ENCODE assay signal across 9 cellular contexts in genomic region chr15:75705375-75705774, GRCh38. TPM values are rescaled to one million over a fixed set of nuclear protein-coding genes. Genes with fewer than 3 reads are reported as not detected.
A peak's percentile ranks its signal among the peaks of the same experiment; 100 is the strongest.
DNase-seq lines count a peak whose midpoint lies in the region; ATAC-seq, FAIRE-seq and TF ChIP-seq lines count a peak whose summit lies in the region.
"Not testable (repeated sequence)": the region's sequence is repeated elsewhere in the genome, so short reads cannot be mapped to it uniquely, and the experiment has no call there.
"Had no signal": no experiment of that assay in that cellular context is flagged by ENCODE, and none has a peak within 500 bp of the region (broad histone marks: within the 10 kb centered on the region; RNA-seq: fewer than 3 reads in every experiment).

No MANE protein-coding gene starts in this region.

- H2BK5ac ChIP-seq in IMR-90 (ENCODE audit: low read depth, low read length, poor library complexity, severe bottlenecking); neuronal stem cell (ENCODE audit: low read length): not testable (repeated sequence)

- not testable (repeated sequence) for H3K9me3 Mint-ChIP-seq in chondrocyte (ENCODE audit: low read depth)

- H3K4me1 ChIP-seq in IMR-90 (ENCODE audit: control insufficient read depth, insufficient read depth, low read length) (peaks cover 13% of the 10 kb centered on the region), gastroesophageal sphincter (peaks cover 14 to 79% (median 48%) of the 10 kb centered on the region in 3 donors), skeletal muscle tissue (ENCODE audit: control insufficient read depth in 3 of 3, insufficient read depth in 3 of 3, low read length in 3 of 3) (peaks cover 29 to 74% (median 46%) of the 10 kb centered on the region in 3 donors), thoracic aorta (ENCODE audit: control insufficient read depth in 1 of 2, low read depth in 2 of 2) (peaks cover 58 to 79% of the 10 kb centered on the region in 2 donors), vagina (peaks cover 67% of the 10 kb centered on the region)
- H3K4me1 ChIP-seq in HepG2 (ENCODE audit: insufficient read depth, low read length); neuronal stem cell (ENCODE audit: control insufficient read depth in 2 of 2, insufficient read depth in 1 of 2, low read depth in 1 of 2, low read length in 2 of 2): not testable (repeated sequence)

- H2AFZ ChIP-seq in IMR-90 (replicated peaks; ENCODE audit: low read length, poor library complexity); HepG2 (ENCODE audit: low read length): not testable (repeated sequence)
- H2AFZ ChIP-seq in neuronal stem cell (ENCODE audit: low read length), result peak overlapping the region; percentile 83

- peaks cover 23% of the 10 kb centered on the region for H3K36me3 Mint-ChIP-seq in chondrocyte (ENCODE audit: low read depth)

- H4K5ac ChIP-seq in IMR-90 (ENCODE audit: low read depth, low read length), result not testable (repeated sequence)

- H3K79me1 ChIP-seq in IMR-90 (ENCODE audit: low read depth in 1 of 2, low read length in 2 of 2), result peaks cover 9 to 52% of the 10 kb centered on the region in 2 experiments
- not testable (repeated sequence) for H3K79me1 ChIP-seq in neuronal stem cell (ENCODE audit: low read depth, low read length)

- H3K14ac ChIP-seq in IMR-90 (replicated peaks; ENCODE audit: low read depth, low read length); neuronal stem cell (ENCODE audit: low read length): not testable (repeated sequence)

- H4K91ac ChIP-seq in IMR-90 (ENCODE audit: insufficient read depth, low read depth, low read length); neuronal stem cell (ENCODE audit: low read depth, low read length, poor library complexity): not testable (repeated sequence)

- not testable (repeated sequence) for H2AK9ac ChIP-seq in IMR-90 (replicated peaks; ENCODE audit: low read depth, low read length, poor library complexity)

- H2BK20ac ChIP-seq in IMR-90 (ENCODE audit: low read depth, low read length), result not testable (repeated sequence)

- peaks cover 16% of the 10 kb centered on the region for H4K20me1 ChIP-seq in IMR-90 (ENCODE audit: insufficient read depth, low read length)
- not testable (repeated sequence) for H4K20me1 ChIP-seq in HepG2 (ENCODE audit: insufficient read depth, low read length)

- not testable (repeated sequence) for H2BK12ac ChIP-seq in neuronal stem cell (ENCODE audit: low read length)

- H3K4me1 Mint-ChIP-seq in chondrocyte (ENCODE audit: low read depth), result peaks cover 81% of the 10 kb centered on the region

- intact Hi-C loops in IMR-90 (cut with micrococcal nuclease); HepG2 (cut with micrococcal nuclease; ENCODE audit: unreplicated experiment); vagina (cut with DNase I): not testable (repeated sequence)

- H2AK5ac ChIP-seq in IMR-90 (ENCODE audit: low read depth, low read length), result 0 out of 2 replicates have a peak overlapping the region, but pooled peaks have one; percentile 88
- H2AK5ac ChIP-seq in neuronal stem cell (ENCODE audit: low read depth, low read length), result not testable (repeated sequence)

- not testable (repeated sequence) for H4K8ac ChIP-seq in IMR-90 (ENCODE audit: low read depth in 2 of 2, low read length in 2 of 2)
- peak overlapping the region; percentile 20 for H4K8ac ChIP-seq in neuronal stem cell (ENCODE audit: low read depth, low read length)

- not testable (repeated sequence) for H2BK120ac ChIP-seq in IMR-90 (ENCODE audit: low read depth, low read length); neuronal stem cell (ENCODE audit: low read depth, low read length)

- TF ChIP-seq EP300 in gastroesophageal sphincter (IDR thresholded peaks at IDR 0.05); HepG2 (IDR thresholded peaks at IDR 0.05; ENCODE audit: low read depth in 2 of 2, low read length in 2 of 2); HepG2 (CRISPR knock-in tag; IDR thresholded peaks at IDR 0.05; ENCODE audit: borderline replicate concordance): not testable (repeated sequence)

- H3K18ac ChIP-seq in IMR-90 (ENCODE audit: low read depth, low read length); neuronal stem cell (ENCODE audit: low read length): not testable (repeated sequence)

- dilution Hi-C loops in IMR-90 (cut with HindIII; ENCODE audit: low sequenced_read_pairs, unreplicated experiment), result not testable (repeated sequence)

- BruUV-seq in IMR-90 (replicated peaks; lab: Mats Ljungman, UMichigan); HepG2 (replicated peaks; lab: Mats Ljungman, UMichigan): not testable (repeated sequence)

- DNase-seq in IMR-90; chondrocyte (ENCODE audit: low spot score); HepG2 (ENCODE audit: low spot score); neuronal stem cell (ENCODE audit: low spot score); thoracic aorta (ENCODE audit: low spot score); vagina (ENCODE audit: extremely low spot score in 2 of 2): not testable (repeated sequence)

- POLR2A ChIA-PET in IMR-90 (lab: Charles Lee; ENCODE audit: unreplicated experiment); HepG2 (lab: Yijun Ruan, JAX): not testable (repeated sequence)

- peak overlapping the region; percentile 94 for H3K27ac Mint-ChIP-seq in chondrocyte (ENCODE audit: unreplicated experiment)

- H3K4me2 ChIP-seq in IMR-90 (ENCODE audit: low read depth, low read length); HepG2 (ENCODE audit: low read depth, low read length); neuronal stem cell (ENCODE audit: insufficient read depth, low read length, poor library complexity, severe bottlenecking): not testable (repeated sequence)

- H3K9ac ChIP-seq in IMR-90 (ENCODE audit: low read depth, low read length); HepG2 (ENCODE audit: insufficient read depth, low read depth, low read length); neuronal stem cell (ENCODE audit: low read depth, low read length, poor library complexity): not testable (repeated sequence)
- H3K9ac ChIP-seq in skeletal muscle tissue (ENCODE audit: low read depth in 1 of 3, low read length in 3 of 3), result peak overlapping the region in 1 of 3 donors; percentile 54

- not testable (repeated sequence) for H3K79me2 ChIP-seq in HepG2 (ENCODE audit: insufficient read depth, low read length)

- not testable (repeated sequence) for FAIRE-seq in HepG2 (lab: Jason Lieb, UNC)

- CTCF ChIA-PET in IMR-90 (lab: Yijun Ruan, JAX); HepG2 (lab: Yijun Ruan, JAX; ENCODE audit: low intra/inter-chr PET ratio, low total read pairs): not testable (repeated sequence)

- H3K9me3 ChIP-seq in IMR-90 (ENCODE audit: control insufficient read depth, insufficient read depth, low read length); gastroesophageal sphincter; HepG2 (ENCODE audit: low read length); neuronal stem cell (replicated peaks in 1 of 2; ENCODE audit: control insufficient read depth in 2 of 2, insufficient read depth in 1 of 2, low read depth in 1 of 2, low read length in 2 of 2); skeletal muscle tissue (ENCODE audit: control insufficient read depth in 3 of 3, low read length in 3 of 3); thoracic aorta; vagina: not testable (repeated sequence)

- H3K56ac ChIP-seq in IMR-90 (ENCODE audit: extremely low read depth, insufficient read depth, low read length), result not testable (repeated sequence)

- H3K9me1 ChIP-seq in IMR-90 (ENCODE audit: insufficient read depth, low read length), result not testable (repeated sequence)

- not testable (repeated sequence) for H3K23ac ChIP-seq in IMR-90 (ENCODE audit: low read depth, low read length); neuronal stem cell (ENCODE audit: low read depth, low read length, poor library complexity)

- TF ChIP-seq RAD21 in IMR-90 (IDR thresholded peaks at IDR 0.05; ENCODE audit: low read length); HepG2 (CRISPR knock-in tag; IDR thresholded peaks at IDR 0.05): not testable (repeated sequence)

- H3K27ac ChIP-seq in IMR-90 (ENCODE audit: insufficient read depth, low read length); HepG2 (ENCODE audit: extremely low read length, insufficient read depth, low read length); neuronal stem cell (replicated peaks; ENCODE audit: low read length): not testable (repeated sequence)
- peak overlapping the region; percentile 79 to 93 (median 88) for H3K27ac ChIP-seq in gastroesophageal sphincter
- peak overlapping the region; percentile 83 for H3K27ac ChIP-seq in skeletal muscle tissue (ENCODE audit: low read depth, low read length)
- H3K27ac ChIP-seq in thoracic aorta, result peak overlapping the region; percentile 92
- H3K27ac ChIP-seq in vagina, result peak overlapping the region; percentile 84

- not testable (repeated sequence) for H3K27me3 ChIP-seq in IMR-90 (ENCODE audit: control insufficient read depth, insufficient read depth, low read length); gastroesophageal sphincter; neuronal stem cell (ENCODE audit: control insufficient read depth in 3 of 3, insufficient read depth in 3 of 3, low read depth in 1 of 3, low read length in 3 of 3); skeletal muscle tissue (ENCODE audit: control insufficient read depth in 3 of 3, insufficient read depth in 3 of 3, low read length in 3 of 3); thoracic aorta (replicated peaks; ENCODE audit: insufficient read depth); vagina
- peaks cover 4 to 30% of the 10 kb centered on the region in 2 experiments for H3K27me3 ChIP-seq in HepG2 (ENCODE audit: control insufficient read depth in 1 of 2, insufficient read depth in 2 of 2, low read length in 2 of 2)

- not testable (repeated sequence) for TF ChIP-seq POLR2A in IMR-90 (IDR thresholded peaks at IDR 0.05; ENCODE audit: low read depth, low read length); gastroesophageal sphincter (IDR thresholded peaks at IDR 0.05); HepG2 (IDR thresholded peaks at IDR 0.05; ENCODE audit: insufficient read depth in 1 of 2, low read depth in 2 of 2, low read length in 2 of 2); vagina (IDR thresholded peaks at IDR 0.05)

- not testable (repeated sequence) for TF ChIP-seq CTCF in IMR-90 (conservative IDR thresholded peaks at IDR 0.05; ENCODE audit: low read depth, low read length); chondrocyte (IDR thresholded peaks at IDR 0.05); gastroesophageal sphincter (IDR thresholded peaks at IDR 0.05); HepG2 (CRISPR knock-in tag; IDR thresholded peaks at IDR 0.05); thoracic aorta (IDR thresholded peaks at IDR 0.05); vagina (IDR thresholded peaks at IDR 0.05)

- not testable (repeated sequence) for H3K27me3 Mint-ChIP-seq in chondrocyte (ENCODE audit: low read depth)

- in situ Hi-C loops in IMR-90 (cut with MboI; ENCODE audit: low sequenced_read_pairs); HepG2 (cut with HindIII; ENCODE audit: extremely low pct_ligation_motif_present, low pct_unique_long_range_greater_than_20kb): not testable (repeated sequence)

- H3K4me3 ChIP-seq in IMR-90 (ENCODE audit: insufficient read depth, low read depth, low read length); gastroesophageal sphincter; HepG2 (replicated peaks in 1 of 3; ENCODE audit: insufficient read depth in 1 of 3, low read depth in 2 of 3, low read length in 3 of 3); neuronal stem cell (ENCODE audit: low read length in 2 of 2); skeletal muscle tissue (ENCODE audit: low read length in 3 of 3); thoracic aorta; vagina: not testable (repeated sequence)

- H3K4ac ChIP-seq in IMR-90 (ENCODE audit: low read depth, low read length); neuronal stem cell (ENCODE audit: low read length): not testable (repeated sequence)

- H3K36me3 ChIP-seq in IMR-90 (ENCODE audit: control insufficient read depth, insufficient read depth, low read length); gastroesophageal sphincter; HepG2 (replicated peaks in 1 of 2; ENCODE audit: control insufficient read depth in 1 of 2, insufficient read depth in 2 of 2, low read length in 2 of 2); neuronal stem cell (replicated peaks in 1 of 2; ENCODE audit: control insufficient read depth in 2 of 2, insufficient read depth in 2 of 2, low read length in 2 of 2); skeletal muscle tissue (ENCODE audit: control insufficient read depth in 3 of 3, insufficient read depth in 3 of 3, low read length in 3 of 3); vagina: not testable (repeated sequence)
- peaks cover 14% of the 10 kb centered on the region for H3K36me3 ChIP-seq in thoracic aorta

- not testable (repeated sequence) for ATAC-seq in IMR-90 (ENCODE audit: low read depth); gastroesophageal sphincter; HepG2; thoracic aorta (ENCODE audit: insufficient number of reproducible peaks, low FRiP score, low read depth)

- H3K4me3 Mint-ChIP-seq in chondrocyte (ENCODE audit: unreplicated experiment), result peak overlapping the region; percentile 21

- no CpG with 5 or more reads among the region's 5 CpGs for WGBS in IMR-90 (ENCODE audit: extremely low coverage in 2 of 2, insufficient read length in 1 of 2), 2 experiments
- WGBS in gastroesophageal sphincter (ENCODE audit: low coverage in 1 of 2), 2 donors, result 33 to 40% methylated on average over 5 of the region's 5 CpGs
- WGBS in HepG2 (ENCODE audit: low lambda C conversion rate), result 29% methylated on average over 3 of the region's 5 CpGs
- no CpG with 5 or more reads among the region's 5 CpGs for WGBS in neuronal stem cell (ENCODE audit: extremely low coverage in 2 of 2, insufficient read length in 2 of 2, insufficient replicate concordance in 1 of 2), 2 donors

- H2BK15ac ChIP-seq in IMR-90 (ENCODE audit: low read depth, low read length); neuronal stem cell (ENCODE audit: low read length): not testable (repeated sequence)

RNA-seq across cellular contexts. Expression of gene CSPG4, which starts 7.3 kb away (rescaled TPM):
- total RNA-seq in IMR-90 (2012; rRNA removed) (12.4 and 14.7 TPM in 2 replicates), chondrocyte (302 to 607 TPM (median 595 TPM) in 3 replicates), gastroesophageal sphincter (100 to 1,000 TPM in 3 of 4 donors, 10 to 100 TPM in 1; 98.7 to 396 (median 151) TPM), HepG2 (2016; rRNA removed; fragmentation: Illumina TruSeq; extraction: Trizol) (0.03 and 0.04 TPM in 2 replicates), skeletal muscle tissue (71.5 TPM), thoracic aorta (100 to 1,000 TPM; 252 to 263 TPM), vagina (23.1 TPM)
- polyA plus RNA-seq in IMR-90 (2012; rRNA removed) (28.4 and 35.6 TPM in 2 replicates), HepG2 (2011; rRNA removed) (0.01 and 0.03 TPM in 2 replicates)
- polyA plus RNA-seq in IMR-90 (2012; cell fraction: cytosol; rRNA removed), result 15.6 and 23.3 TPM in 2 replicates
- polyA plus RNA-seq in IMR-90 (2012; cell fraction: nucleus; rRNA removed; ENCODE audit: low replicate concordance), result 24.1 and 69.4 TPM in 2 replicates
- total RNA-seq in HepG2 (2016; cell fraction: cytosol; rRNA removed; fragmentation: Illumina TruSeq; extraction: Trizol; ENCODE audit: low read depth), result not detected in 2 replicates
- total RNA-seq in HepG2 (2016; cell fraction: insoluble cytoplasmic fraction; rRNA removed; fragmentation: Illumina TruSeq; extraction: Trizol), result 0.01 and 0.02 TPM in 2 replicates
- total RNA-seq in HepG2 (2016; cell fraction: membrane; rRNA removed; fragmentation: Illumina TruSeq; extraction: Trizol), result not detected in 2 replicates
- 0.06 and 0.09 TPM in 2 replicates for total RNA-seq in HepG2 (2016; cell fraction: nucleus; rRNA removed; fragmentation: Illumina TruSeq; extraction: Trizol)
- polyA plus RNA-seq in HepG2 (2011; cell fraction: cytosol; rRNA removed), result 0.01 TPM in 2 replicates
- 0.14 and 0.19 TPM in 2 replicates for polyA plus RNA-seq in HepG2 (2011; cell fraction: nucleus; rRNA removed)
- polyA plus RNA-seq in HepG2 (2012), result 0.03 and 0.04 TPM in 2 replicates
- polyA plus RNA-seq in HepG2 (2016; cell fraction: cytosol; fragmentation: Illumina TruSeq; extraction: Trizol; ENCODE audit: low read depth), result not detected in 2 replicates
- polyA plus RNA-seq in HepG2 (2016; cell fraction: insoluble cytoplasmic fraction; fragmentation: Illumina TruSeq; extraction: Trizol; ENCODE audit: low read depth), result not detected in 2 replicates
- not detected in 2 replicates for polyA plus RNA-seq in HepG2 (2016; cell fraction: membrane; fragmentation: Illumina TruSeq; extraction: Trizol; ENCODE audit: low read depth)
- not detected in 2 replicates for polyA plus RNA-seq in HepG2 (2016; cell fraction: nucleus; fragmentation: Illumina TruSeq; extraction: Trizol; ENCODE audit: insufficient read depth, low read depth)
- 0.08 and 24.5 TPM in 2 replicates for polyA minus RNA-seq in HepG2 (2011; rRNA and poly(A)+ RNA removed; ENCODE audit: low replicate concordance)
- 0.18 TPM in 1 of 2 replicates, not detected in the other for polyA minus RNA-seq in HepG2 (2011; cell fraction: cytosol; rRNA and poly(A)+ RNA removed)
- 0.12 and 0.13 TPM in 2 replicates for polyA minus RNA-seq in HepG2 (2011; cell fraction: nucleus; rRNA and poly(A)+ RNA removed)
- polyA plus RNA-seq in neuronal stem cell (2013, experiment 1 of 2), result 0.11 TPM
- 0.10 TPM for polyA plus RNA-seq in neuronal stem cell (2013, experiment 2 of 2)
- total RNA-seq: CD4-positive, alpha-beta memory T cell had no signal
- polyA plus RNA-seq: CD4-positive, alpha-beta memory T cell had no signal

RNA-seq across cellular contexts. Expression of gene SNX33, which starts 57.7 kb away (rescaled TPM):
- total RNA-seq in IMR-90 (2012; rRNA removed), result 11.9 and 12.7 TPM in 2 replicates
- polyA plus RNA-seq in IMR-90 (2012; rRNA removed), result 12.5 and 14.6 TPM in 2 replicates
- polyA plus RNA-seq in IMR-90 (2012; cell fraction: cytosol; rRNA removed), result 5.1 and 11.2 TPM in 2 replicates
- 27.3 and 29.8 TPM in 2 replicates for polyA plus RNA-seq in IMR-90 (2012; cell fraction: nucleus; rRNA removed; ENCODE audit: low replicate concordance)
- total RNA-seq in chondrocyte, result 21.6 to 31.2 TPM (median 30.2 TPM) in 3 replicates
- total RNA-seq in gastroesophageal sphincter, result 10 to 100 TPM; 32.8 to 51.5 (median 41.2) TPM
- total RNA-seq in HepG2 (2016; rRNA removed; fragmentation: Illumina TruSeq; extraction: Trizol), result 10.8 and 11.0 TPM in 2 replicates
- total RNA-seq in HepG2 (2016; cell fraction: cytosol; rRNA removed; fragmentation: Illumina TruSeq; extraction: Trizol; ENCODE audit: low read depth), result 0.71 and 0.91 TPM in 2 replicates
- total RNA-seq in HepG2 (2016; cell fraction: insoluble cytoplasmic fraction; rRNA removed; fragmentation: Illumina TruSeq; extraction: Trizol), result 7.9 and 10.3 TPM in 2 replicates
- total RNA-seq in HepG2 (2016; cell fraction: membrane; rRNA removed; fragmentation: Illumina TruSeq; extraction: Trizol), result 3.9 and 4.8 TPM in 2 replicates
- 10.1 and 11.4 TPM in 2 replicates for total RNA-seq in HepG2 (2016; cell fraction: nucleus; rRNA removed; fragmentation: Illumina TruSeq; extraction: Trizol)
- polyA plus RNA-seq in HepG2 (2011; rRNA removed), result 11.6 and 18.9 TPM in 2 replicates
- polyA plus RNA-seq in HepG2 (2011; cell fraction: cytosol; rRNA removed), result 9.3 and 11.8 TPM in 2 replicates
- 50.4 and 52.6 TPM in 2 replicates for polyA plus RNA-seq in HepG2 (2011; cell fraction: nucleus; rRNA removed)
- 12.7 and 13.6 TPM in 2 replicates for polyA plus RNA-seq in HepG2 (2012)
- 0.63 and 0.86 TPM in 2 replicates for polyA plus RNA-seq in HepG2 (2016; cell fraction: cytosol; fragmentation: Illumina TruSeq; extraction: Trizol; ENCODE audit: low read depth)
- 9.7 and 12.3 TPM in 2 replicates for polyA plus RNA-seq in HepG2 (2016; cell fraction: insoluble cytoplasmic fraction; fragmentation: Illumina TruSeq; extraction: Trizol; ENCODE audit: low read depth)
- polyA plus RNA-seq in HepG2 (2016; cell fraction: membrane; fragmentation: Illumina TruSeq; extraction: Trizol; ENCODE audit: low read depth), result 2.5 and 3.6 TPM in 2 replicates
- polyA plus RNA-seq in HepG2 (2016; cell fraction: nucleus; fragmentation: Illumina TruSeq; extraction: Trizol; ENCODE audit: insufficient read depth, low read depth), result 19.1 and 19.2 TPM in 2 replicates
- polyA minus RNA-seq in HepG2 (2011; rRNA and poly(A)+ RNA removed; ENCODE audit: low replicate concordance), result 26.7 and 38.9 TPM in 2 replicates
- 13.9 and 19.9 TPM in 2 replicates for polyA minus RNA-seq in HepG2 (2011; cell fraction: cytosol; rRNA and poly(A)+ RNA removed)
- 21.4 and 25.6 TPM in 2 replicates for polyA minus RNA-seq in HepG2 (2011; cell fraction: nucleus; rRNA and poly(A)+ RNA removed)
- 9.8 TPM for polyA plus RNA-seq in neuronal stem cell (2013, experiment 1 of 2)
- polyA plus RNA-seq in neuronal stem cell (2013, experiment 2 of 2), result 10.7 TPM
- total RNA-seq in skeletal muscle tissue, result 8.4 TPM
- total RNA-seq in thoracic aorta, result 10 to 100 TPM; 45.1 to 57.3 TPM
- 23.6 TPM for total RNA-seq in vagina

Comparison
In these comparisons a context has a peak if more than half of its experiments do, and no peak if none do; other contexts are left out.
1. RNA of gene CSPG4, which starts 7.3 kb away (total RNA-seq): 302 to 607 TPM in chondrocyte, 252 to 263 TPM in thoracic aorta, 98.7 to 396 TPM in gastroesophageal sphincter, 71.5 TPM in skeletal muscle tissue (single experiment), 23.1 TPM in vagina (single experiment) and 12.4 to 14.7 TPM in IMR-90; 0.01 to 0.09 TPM in HepG2; every median in the first group is over 10 times any median in the second.